In the genomic region with DNA sequence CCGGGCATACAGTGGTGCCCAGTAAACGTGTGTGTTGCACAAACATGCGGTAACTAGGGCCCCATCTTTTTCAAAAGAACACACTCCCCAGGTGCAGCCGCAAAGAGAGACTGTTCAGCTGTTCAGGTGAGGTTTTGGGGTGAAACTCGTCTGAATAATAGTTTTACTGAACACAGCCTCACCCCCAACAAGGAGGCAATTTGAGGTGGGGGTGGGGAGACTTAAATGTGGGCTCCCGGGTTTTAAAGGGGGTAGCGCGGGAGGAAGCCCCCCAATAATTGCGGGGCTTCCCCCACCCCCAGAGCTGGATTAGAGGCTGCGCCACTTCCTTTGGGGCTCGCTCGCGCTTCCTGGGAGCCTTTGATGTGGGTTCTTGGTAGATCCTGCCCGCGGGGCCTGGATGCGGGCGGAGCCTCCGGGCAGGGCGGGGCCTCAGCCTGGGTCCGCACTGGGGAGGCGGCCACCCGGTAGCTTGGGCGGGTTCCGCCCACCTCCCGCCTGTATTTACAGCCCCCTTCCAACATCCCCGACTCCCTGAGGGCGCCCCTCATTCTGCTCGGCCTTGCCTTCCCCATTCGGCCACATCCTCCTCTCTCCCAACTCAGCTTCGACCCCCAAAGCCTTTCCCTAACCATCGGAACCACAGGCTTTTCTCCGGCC, we compare ENCODE assay signal across 1 cellular context.
TF ChIP-seq lines count a peak whose summit lies in the region.

No MANE protein-coding gene starts in this region.

TF ChIP-seq in HepG2, 621 proteins besides CTCF, POLR2A, EP300 and RAD21:
- TF ChIP-seq, protein P1, sequence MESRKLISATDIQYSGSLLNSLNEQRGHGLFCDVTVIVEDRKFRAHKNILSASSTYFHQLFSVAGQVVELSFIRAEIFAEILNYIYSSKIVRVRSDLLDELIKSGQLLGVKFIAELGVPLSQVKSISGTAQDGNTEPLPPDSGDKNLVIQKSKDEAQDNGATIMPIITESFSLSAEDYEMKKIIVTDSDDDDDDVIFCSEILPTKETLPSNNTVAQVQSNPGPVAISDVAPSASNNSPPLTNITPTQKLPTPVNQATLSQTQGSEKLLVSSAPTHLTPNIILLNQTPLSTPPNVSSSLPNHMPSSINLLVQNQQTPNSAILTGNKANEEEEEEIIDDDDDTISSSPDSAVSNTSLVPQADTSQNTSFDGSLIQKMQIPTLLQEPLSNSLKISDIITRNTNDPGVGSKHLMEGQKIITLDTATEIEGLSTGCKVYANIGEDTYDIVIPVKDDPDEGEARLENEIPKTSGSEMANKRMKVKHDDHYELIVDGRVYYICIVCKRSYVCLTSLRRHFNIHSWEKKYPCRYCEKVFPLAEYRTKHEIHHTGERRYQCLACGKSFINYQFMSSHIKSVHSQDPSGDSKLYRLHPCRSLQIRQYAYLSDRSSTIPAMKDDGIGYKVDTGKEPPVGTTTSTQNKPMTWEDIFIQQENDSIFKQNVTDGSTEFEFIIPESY (CRISPR knock-in tag; IDR thresholded peaks at IDR 0.05), result 0 out of 2 replicates have a peak, but pooled peaks have one; percentile 22
- TF ChIP-seq ZBTB21 (CRISPR knock-in tag; IDR thresholded peaks at IDR 0.05), result no peak
